In genomic region chr11:32426819-32427615, GRCh38 we compare ENCODE assay signal across 12 cellular contexts. TPM values are rescaled to one million over a fixed set of nuclear protein-coding genes. Genes with fewer than 3 reads are reported as not detected.
A peak's percentile ranks its signal among the peaks of the same experiment; 100 is the strongest.
DNase-seq lines count a peak whose midpoint lies in the region; ATAC-seq and TF ChIP-seq lines count a peak whose summit lies in the region.
"Had no signal": no experiment of that assay in that cellular context is flagged by ENCODE, and none has a peak within 500 bp of the region (broad histone marks: within the 10 kb centered on the region; RNA-seq: fewer than 3 reads in every experiment).

No MANE protein-coding gene starts in this region.

- peaks cover 5% of the 10 kb centered on the region for H3K4me1 Mint-ChIP-seq in stimulated activated effector memory CD8-positive, alpha-beta T cell treated with anti-CD3 and anti-CD28 coated beads, Interleukin-12 subunit alpha, Interleukin-12 subunit beta, amount 100 ng/mL, for 72 hours

- peaks cover 2% of the 10 kb centered on the region for H3F3A ChIP-seq in SK-N-SH (replicated peaks; ENCODE audit: insufficient read depth)

- TF ChIP-seq CTCF in SK-N-SH (IDR thresholded peaks at IDR 0.05): no peak

- ATAC-seq in SK-N-SH treated with all-trans-retinoic acid at 6 μM for 48 hours: no peak
- ATAC-seq in stimulated activated effector memory CD8-positive, alpha-beta T cell treated with anti-CD3 and anti-CD28 coated beads, Interleukin-12 subunit alpha, Interleukin-12 subunit beta, amount 100 ng/mL, for 72 hours: no peak
- ATAC-seq in GM18907 (IDR thresholded peaks at IDR 0.05; ENCODE audit: unreplicated experiment): no peak
- ATAC-seq in esophagus mucosa: no peak

- H3K36me3 ChIP-seq in SK-N-SH (replicated peaks in 1 of 2; ENCODE audit: control insufficient read depth in 1 of 2, insufficient read depth in 2 of 2, low read length in 1 of 2) (no peaks in the 10 kb centered on the region), iPS-20b (ENCODE audit: insufficient read depth, low read depth, low read length) (no peaks in the 10 kb centered on the region)

- H3K27ac Mint-ChIP-seq in stimulated activated effector memory CD8-positive, alpha-beta T cell treated with anti-CD3 and anti-CD28 coated beads, Interleukin-12 subunit alpha, Interleukin-12 subunit beta, amount 100 ng/mL, for 72 hours: no peak overlapping the region

- WGBS in SK-N-SH (ENCODE audit: low lambda C conversion rate): 17% methylated on average over 49 of the region's 59 CpGs

- H3K9me2 ChIP-seq in SK-N-SH: no peaks in the 10 kb centered on the region

- no peak overlapping the region for H3K4me2 ChIP-seq in SK-N-SH

- POLR2A ChIA-PET in SK-N-SH (lab: Yijun Ruan, JAX): no interaction called here

- H3K27ac ChIP-seq in SK-N-SH (ENCODE audit: low read depth in 2 of 2, low read length in 1 of 2) (no peak overlapping the region), iPS-20b (ENCODE audit: low read length) (no peak overlapping the region)
- H3K27ac ChIP-seq: SK-N-MC had no signal

- CTCF ChIA-PET in SK-N-SH (lab: Yijun Ruan, JAX): no interaction called here

- 0 out of 2 replicates have a peak overlapping the region, but pooled peaks have one; percentile 6 for H2AFZ ChIP-seq in SK-N-SH (ENCODE audit: low read depth)

- no peaks in the 10 kb centered on the region for H3K79me2 ChIP-seq in SK-N-SH (ENCODE audit: insufficient read depth)

- H3K4me1 ChIP-seq in SK-N-SH (ENCODE audit: control insufficient read depth in 1 of 2, insufficient read depth in 2 of 2, low read depth in 1 of 2, low read length in 1 of 2) (peaks cover 0 to 9% of the 10 kb centered on the region in 2 experiments; a peak in 1 of 4 replicates), iPS-20b (ENCODE audit: insufficient read depth, low read length) (peaks cover 11% of the 10 kb centered on the region)

- H3K4me3 Mint-ChIP-seq in stimulated activated effector memory CD8-positive, alpha-beta T cell treated with anti-CD3 and anti-CD28 coated beads, Interleukin-12 subunit alpha, Interleukin-12 subunit beta, amount 100 ng/mL, for 72 hours: peak overlapping the region; percentile 17

- peak; percentile 30 for DNase-seq in SK-N-SH
- DNase-seq in central memory CD4-positive, alpha-beta T cell: peak; percentile 16
- no peak for DNase-seq in stimulated activated effector memory CD8-positive, alpha-beta T cell treated with anti-CD3 and anti-CD28 coated beads, Interleukin-12 subunit alpha, Interleukin-12 subunit beta, amount 100 ng/mL, for 72 hours (ENCODE audit: low spot score in 2 of 2)
- DNase-seq in NCI-H187 treated with DMSO at 0.1 percent for 48 hours (lab: John Stamatoyannopoulos, UW): no peak
- DNase-seq: EL; GOT3; stimulated activated CD4-positive, alpha-beta T cell treated with anti-CD3 and anti-CD28 coated beads, Interleukin-15, amount 100 ng/mL, for 24 hours had no signal

- H3K9me3 ChIP-seq in SK-N-SH (no peaks in the 10 kb centered on the region), iPS-20b (ENCODE audit: insufficient read depth, low read depth, low read length) (no peaks in the 10 kb centered on the region; the same call in 1 of the 2 replicates)

- H3K9ac ChIP-seq in SK-N-SH (no peak overlapping the region), iPS-20b (ENCODE audit: low read depth, low read length) (no peak overlapping the region)

- H3K27me3 ChIP-seq in SK-N-SH (ENCODE audit: insufficient read depth): peaks cover 64% of the 10 kb centered on the region
- H3K27me3 ChIP-seq in iPS-20b (ENCODE audit: insufficient read depth, low read length): peaks cover 100% of the 10 kb centered on the region

- H3K4me3 ChIP-seq in SK-N-SH (ENCODE audit: low read depth in 2 of 2, low read length in 1 of 2) (no peak overlapping the region), iPS-20b (ENCODE audit: low read length) (peak overlapping the region; percentile 52; the same call in 1 of the 2 replicates)
- H3K4me3 ChIP-seq: SK-N-MC had no signal

- no peaks in the 10 kb centered on the region for H3K36me3 Mint-ChIP-seq in stimulated activated effector memory CD8-positive, alpha-beta T cell treated with anti-CD3 and anti-CD28 coated beads, Interleukin-12 subunit alpha, Interleukin-12 subunit beta, amount 100 ng/mL, for 72 hours

- H3K9me3 Mint-ChIP-seq in stimulated activated effector memory CD8-positive, alpha-beta T cell treated with anti-CD3 and anti-CD28 coated beads, Interleukin-12 subunit alpha, Interleukin-12 subunit beta, amount 100 ng/mL, for 72 hours: no peaks in the 10 kb centered on the region

- TF ChIP-seq RAD21 in SK-N-SH (IDR thresholded peaks at IDR 0.05; ENCODE audit: low read length): no peak

- TF ChIP-seq EP300 in SK-N-SH (IDR thresholded peaks at IDR 0.05; ENCODE audit: borderline replicate concordance in 1 of 2, low read depth in 1 of 2, low read length in 1 of 2): no peak

- H4K20me1 ChIP-seq in SK-N-SH (ENCODE audit: insufficient read depth): no peaks in the 10 kb centered on the region

TF ChIP-seq in SK-N-SH, 30 proteins besides CTCF, POLR2A, EP300 and RAD21:
- no peak for TF ChIP-seq FOXJ3 (CRISPR knock-in tag; IDR thresholded peaks at IDR 0.05)
- no peak for TF ChIP-seq JUND (IDR thresholded peaks at IDR 0.05)
- TF ChIP-seq FOSL2 (IDR thresholded peaks at IDR 0.05; ENCODE audit: borderline replicate concordance, low read depth): no peak
- TF ChIP-seq IRF3 (IDR thresholded peaks at IDR 0.05; ENCODE audit: low read depth, low read length): no peak
- no peak for TF ChIP-seq MEF2A (IDR thresholded peaks at IDR 0.05; ENCODE audit: borderline replicate concordance, low read depth)
- TF ChIP-seq TAF1 (IDR thresholded peaks at IDR 0.05; ENCODE audit: borderline replicate concordance, low read depth, low read length): no peak
- no peak for TF ChIP-seq EZH2phosphoT487 (IDR thresholded peaks at IDR 0.05; ENCODE audit: borderline replicate concordance, low read depth)

TF ChIP-seq in SK-N-SH treated with all-trans-retinoic acid at 6 μM for 48 hours, 23 proteins besides CTCF, POLR2A, EP300 and RAD21:
- TF ChIP-seq OSR1 (CRISPR knock-in tag; IDR thresholded peaks at IDR 0.05) (no peak), TSHZ2 (CRISPR knock-in tag; IDR thresholded peaks at IDR 0.05) (no peak), CSDC2 (CRISPR knock-in tag; IDR thresholded peaks at IDR 0.05) (no peak), ESRRG (CRISPR knock-in tag; IDR thresholded peaks at IDR 0.05) (no peak), PATZ1 (CRISPR knock-in tag; IDR thresholded peaks at IDR 0.05; ENCODE audit: borderline replicate concordance) (no peak)

RNA-seq across cellular contexts. Expression of gene WT1, which starts 8.3 kb away (rescaled TPM):
- 0.15 and 0.49 TPM in 2 replicates for polyA plus RNA-seq in SK-N-SH (2012; rRNA removed)
- polyA plus RNA-seq in SK-N-SH (2012; cell fraction: cytosol; rRNA removed): 0.20 and 0.21 TPM in 2 replicates
- polyA plus RNA-seq in SK-N-SH (2012; cell fraction: nucleus; rRNA removed): 0.31 and 0.61 TPM in 2 replicates
- not detected for total RNA-seq in esophagus mucosa

Comparison
In these comparisons a context has a peak if more than half of its experiments do, and no peak if none do; other contexts are left out.
1. DNase-seq: peak in SK-N-SH (single experiment) and central memory CD4-positive, alpha-beta T cell (single experiment); none in stimulated activated effector memory CD8-positive, alpha-beta T cell treated with anti-CD3 and anti-CD28 coated beads, Interleukin-12 subunit alpha, Interleukin-12 subunit beta, amount 100 ng/mL, for 72 hours (0 of 2) and NCI-H187 treated with DMSO at 0.1 percent for 48 hours (single experiment).